In genomic region chr10:68185085-68185484, GRCh38 we compare ENCODE assay signal across 2 cellular contexts.
TF ChIP-seq lines count a peak whose summit lies in the region.

No MANE protein-coding gene starts in this region.

TF ChIP-seq in HepG2, 621 proteins besides CTCF, POLR2A, EP300 and RAD21:
- TF ChIP-seq BRF2 (CRISPR knock-in tag; IDR thresholded peaks at IDR 0.05): no peak
- no peak for TF ChIP-seq MAF1 (CRISPR knock-in tag; IDR thresholded peaks at IDR 0.05; ENCODE audit: borderline replicate concordance)
- peak; percentile 86; the same call in 1 of the 2 replicates for TF ChIP-seq ZNF512 (CRISPR knock-in tag; IDR thresholded peaks at IDR 0.05)

TF ChIP-seq in endothelial cell of umbilical vein, 7 proteins besides CTCF, POLR2A, EP300 and RAD21:
- TF ChIP-seq GATA2 (IDR thresholded peaks at IDR 0.05; ENCODE audit: insufficient read depth, insufficient read length, low read depth, low read length): no peak
- TF ChIP-seq MYC (IDR thresholded peaks at IDR 0.05; ENCODE audit: low read depth, low read length): no peak
- no peak for TF ChIP-seq FOS (IDR thresholded peaks at IDR 0.05; ENCODE audit: borderline replicate concordance, insufficient read depth, low read length)
- no peak for TF ChIP-seq JUN (IDR thresholded peaks at IDR 0.05; ENCODE audit: borderline replicate concordance, insufficient read depth, insufficient read length, low read depth)
- TF ChIP-seq MAX (IDR thresholded peaks at IDR 0.05; ENCODE audit: insufficient read depth, insufficient read length): no peak
- no peak for TF ChIP-seq EZH2 (IDR thresholded peaks at IDR 0.05; ENCODE audit: borderline replicate concordance, low read depth, low read length, severe bottlenecking)
- TF ChIP-seq POLR2AphosphoS5 (IDR thresholded peaks at IDR 0.05; ENCODE audit: insufficient read depth, low read depth, low read length): no peak
